Comparison of ENCODE assay signal across 30 cellular contexts in genomic region chr2:160194351-160194750, GRCh38. TPM values are rescaled to one million over a fixed set of nuclear protein-coding genes. Genes with fewer than 3 reads are reported as not detected.
DNase-seq lines count a peak whose midpoint lies in the region; FAIRE-seq and TF ChIP-seq lines count a peak whose summit lies in the region.
"Had no signal": no experiment of that assay in that cellular context is flagged by ENCODE, and none has a peak within 500 bp of the region (broad histone marks: within the 10 kb centered on the region; RNA-seq: fewer than 3 reads in every experiment).

No MANE protein-coding gene starts in this region.

- TF ChIP-seq POLR2A in prostate gland (IDR thresholded peaks at IDR 0.05), result no peak

- peak; percentile 96 for FAIRE-seq in keratinocyte (lab: Jason Lieb, UNC)
- FAIRE-seq: endothelial cell of umbilical vein had no signal

- no peaks in the 10 kb centered on the region for H3K27me3 ChIP-seq in keratinocyte (ENCODE audit: control insufficient read depth, extremely low read depth, insufficient read depth, low read length)
- H3K27me3 ChIP-seq in prostate gland (replicated peaks; ENCODE audit: insufficient read depth), result no peaks in the 10 kb centered on the region

- H3K36me3 Mint-ChIP-seq in endothelial cell (ENCODE audit: low read depth, unreplicated experiment), result no peaks in the 10 kb centered on the region
- H3K36me3 Mint-ChIP-seq in activated CD4-positive, alpha-beta T cell treated with anti-CD3 and anti-CD28 coated beads, Interleukin-2, amount 10 ng/mL, durations not matched to agents 24 days and 14 days (ENCODE audit: low read depth), result no peaks in the 10 kb centered on the region
- H3K36me3 Mint-ChIP-seq: activated naive CD4-positive, alpha-beta T cell treated with anti-CD3 and anti-CD28 coated beads, Interleukin-2, amount 50 U/mL, for 24 hours had no signal

- peak overlapping the region; percentile 50 for H3K4me2 ChIP-seq in keratinocyte (ENCODE audit: control insufficient read depth, extremely low read depth, insufficient read depth, low read depth, low read length)
- H3K4me2 ChIP-seq: SK-N-SH had no signal

- intact Hi-C loops in prostate gland (cut with DNase I), result no loop called here
- intact Hi-C loops in activated CD4-positive, alpha-beta T cell treated with anti-CD3 and anti-CD28 coated beads, Interleukin-2, amount 10 ng/mL, durations not matched to agents 24 days and 14 days (cut with micrococcal nuclease), result no loop called here

- H3K36me3 ChIP-seq in keratinocyte (ENCODE audit: control insufficient read depth in 2 of 2, extremely low read depth in 1 of 2, insufficient read depth in 2 of 2, low read length in 2 of 2), result peaks cover 8 to 36% of the 10 kb centered on the region in 2 experiments
- H3K36me3 ChIP-seq in prostate gland, result no peaks in the 10 kb centered on the region

- DNase-seq in DMS53 (lab: John Stamatoyannopoulos, UW) (peak; percentile 21), DMS53 treated with DMSO at 0.1 percent for 48 hours (lab: John Stamatoyannopoulos, UW; ENCODE audit: unreplicated experiment) (no peak), RPMI7951 (ENCODE audit: low read depth) (peak; percentile 71), keratinocyte (ENCODE audit: low read depth, low spot score) (no peak), GM13976 (ENCODE audit: low spot score) (no peak), prostate gland (ENCODE audit: low spot score) (no peak), endothelial cell (ENCODE audit: low spot score) (no peak)
- DNase-seq in activated CD4-positive, alpha-beta T cell treated with anti-CD3 and anti-CD28 coated beads, Interleukin-2, amount 10 ng/mL, durations not matched to agents 24 days and 14 days, result no peak
- DNase-seq: 8988T; activated CD4-positive, alpha-beta T cell treated with anti-CD3 and anti-CD28 coated beads, Interleukin-2, amount 50 U/mL, for 1 hour; aorta; hippocampal formation; KG1; lower lobe of right lung; NCI-H1048; NCI-H2029; NCI-H446; posterior cingulate gyrus; RPMI8226; SK-N-SH; stimulated activated CD4-positive, alpha-beta T cell treated with anti-CD3 and anti-CD28 coated beads, Interleukin-1b, Interleukin-23, amount 100 ng/mL, for 48 hours had no signal

- no peak overlapping the region for H3K27ac Mint-ChIP-seq in endothelial cell (ENCODE audit: unreplicated experiment)
- no peak overlapping the region for H3K27ac Mint-ChIP-seq in activated CD4-positive, alpha-beta T cell treated with anti-CD3 and anti-CD28 coated beads, Interleukin-2, amount 10 ng/mL, durations not matched to agents 24 days and 14 days
- H3K27ac Mint-ChIP-seq: activated naive CD4-positive, alpha-beta T cell treated with anti-CD3 and anti-CD28 coated beads, Interleukin-2, amount 50 U/mL, for 24 hours had no signal

- H3K4me1 Mint-ChIP-seq in endothelial cell (ENCODE audit: unreplicated experiment), result no peaks in the 10 kb centered on the region
- peaks cover 4% of the 10 kb centered on the region for H3K4me1 Mint-ChIP-seq in activated CD4-positive, alpha-beta T cell treated with anti-CD3 and anti-CD28 coated beads, Interleukin-2, amount 10 ng/mL, durations not matched to agents 24 days and 14 days
- H3K4me1 Mint-ChIP-seq: central memory CD8-positive, alpha-beta T cell; neural crest cell had no signal

- no peaks in the 10 kb centered on the region for H4K20me1 ChIP-seq in keratinocyte (ENCODE audit: control insufficient read depth, extremely low read depth, insufficient read depth, low read length)

- H2AFZ ChIP-seq in keratinocyte (ENCODE audit: control insufficient read depth, low read length), result no peak overlapping the region

- peak overlapping the region; percentile 8 for H3K9ac ChIP-seq in keratinocyte (ENCODE audit: control insufficient read depth, extremely low read depth, insufficient read depth, low read length)
- H3K9ac ChIP-seq: SK-N-SH had no signal

- H3K27me3 Mint-ChIP-seq in endothelial cell (ENCODE audit: unreplicated experiment), result no peaks in the 10 kb centered on the region
- peaks cover 9% of the 10 kb centered on the region for H3K27me3 Mint-ChIP-seq in activated CD4-positive, alpha-beta T cell treated with anti-CD3 and anti-CD28 coated beads, Interleukin-2, amount 10 ng/mL, durations not matched to agents 24 days and 14 days
- H3K27me3 Mint-ChIP-seq: activated naive CD4-positive, alpha-beta T cell treated with anti-CD3 and anti-CD28 coated beads, Interleukin-2, amount 50 U/mL, for 24 hours; central memory CD8-positive, alpha-beta T cell had no signal

- H3K9me3 Mint-ChIP-seq in endothelial cell (ENCODE audit: unreplicated experiment), result no peaks in the 10 kb centered on the region
- no peaks in the 10 kb centered on the region for H3K9me3 Mint-ChIP-seq in activated CD4-positive, alpha-beta T cell treated with anti-CD3 and anti-CD28 coated beads, Interleukin-2, amount 10 ng/mL, durations not matched to agents 24 days and 14 days
- H3K9me3 Mint-ChIP-seq: activated naive CD4-positive, alpha-beta T cell treated with anti-CD3 and anti-CD28 coated beads, Interleukin-2, amount 50 U/mL, for 24 hours; central memory CD8-positive, alpha-beta T cell; neural crest cell had no signal

- H3K9me3 ChIP-seq in keratinocyte (ENCODE audit: control insufficient read depth, low read depth, low read length) (no peaks in the 10 kb centered on the region), prostate gland (no peaks in the 10 kb centered on the region)
- H3K9me3 ChIP-seq: lower lobe of right lung, SK-N-SH had no signal

- no peak overlapping the region for H3K4me3 Mint-ChIP-seq in endothelial cell (ENCODE audit: unreplicated experiment)
- no peak overlapping the region for H3K4me3 Mint-ChIP-seq in activated CD4-positive, alpha-beta T cell treated with anti-CD3 and anti-CD28 coated beads, Interleukin-2, amount 10 ng/mL, durations not matched to agents 24 days and 14 days
- H3K4me3 Mint-ChIP-seq: activated naive CD4-positive, alpha-beta T cell treated with anti-CD3 and anti-CD28 coated beads, Interleukin-2, amount 50 U/mL, for 24 hours; central memory CD8-positive, alpha-beta T cell; neural crest cell had no signal

- H3K9me1 ChIP-seq in keratinocyte (ENCODE audit: control insufficient read depth, extremely low read depth, insufficient read depth, low read length), result no peaks in the 10 kb centered on the region

- TF ChIP-seq CTCF in keratinocyte (optimal IDR thresholded peaks at IDR 0.05 in 1 of 3, IDR thresholded peaks at IDR 0.05 in 1 of 3, conservative IDR thresholded peaks at IDR 0.05 in 1 of 3; ENCODE audit: extremely low read depth in 1 of 3, insufficient read depth in 2 of 3, low read length in 3 of 3), result no peak
- TF ChIP-seq CTCF in GM13976 (IDR thresholded peaks at IDR 0.05; ENCODE audit: borderline replicate concordance, control extremely low read depth, extremely low read depth, insufficient read depth, missing control alignments), result no peak
- no peak for TF ChIP-seq CTCF in prostate gland (IDR thresholded peaks at IDR 0.05)
- TF ChIP-seq CTCF in endothelial cell (IDR thresholded peaks at IDR 0.05; ENCODE audit: unreplicated experiment), result no peak

- H3K4me3 ChIP-seq in keratinocyte (ENCODE audit: control insufficient read depth in 2 of 3, extremely low read depth in 1 of 3, insufficient read depth in 2 of 3, low read depth in 1 of 3, low read length in 3 of 3) (no peak overlapping the region), prostate gland (no peak overlapping the region)

- 92% methylated on average over 2 of the region's 2 CpGs for WGBS in prostate gland

- peak overlapping the region; percentile 56 for H3K27ac ChIP-seq in keratinocyte (ENCODE audit: control insufficient read depth, insufficient read depth, low read length)
- no peak overlapping the region for H3K27ac ChIP-seq in prostate gland
- H3K27ac ChIP-seq: lower lobe of right lung, VCaP had no signal

- H3K4me1 ChIP-seq in keratinocyte (ENCODE audit: control insufficient read depth, extremely low read depth, insufficient read depth, low read length) (peaks cover 45% of the 10 kb centered on the region), prostate gland (replicated peaks) (no peaks in the 10 kb centered on the region)
- H3K4me1 ChIP-seq: lower lobe of right lung had no signal

- in situ Hi-C loops in GM13976 (cut with MboI; ENCODE audit: low sequenced_read_pairs, unreplicated experiment), result no loop called here

- peaks cover 85% of the 10 kb centered on the region for H3K79me2 ChIP-seq in keratinocyte (ENCODE audit: control insufficient read depth, insufficient read depth, low read length)

- dilution Hi-C loops in keratinocyte (cut with MboI; ENCODE audit: extremely low pct_ligation_motif_present, low sequenced_read_pairs), result no loop called here

RNA-seq across cellular contexts. Expression of gene ITGB6, which starts 5.7 kb away (rescaled TPM):
- total RNA-seq in RPMI7951 (2014; rRNA removed; shearing (Covaris generic)), result 0.10 and 0.36 TPM in 2 replicates
- polyA plus RNA-seq in keratinocyte, result 174 to 197 TPM (median 183 TPM) in 3 replicates
- 7.3 TPM for polyA plus RNA-seq in keratinocyte (2011; ENCODE audit: low read depth)
- polyA plus RNA-seq in keratinocyte (2011; cell fraction: cytosol; rRNA removed), result 39.0 and 68.3 TPM in 2 replicates
- 324 and 400 TPM in 2 replicates for polyA plus RNA-seq in keratinocyte (2011; cell fraction: nucleus; rRNA removed)
- 15.1 and 117 TPM in 2 replicates for polyA plus RNA-seq in keratinocyte (2012; ENCODE audit: low replicate concordance)
- polyA minus RNA-seq in keratinocyte, result 102 to 255 TPM (median 248 TPM) in 3 replicates
- polyA minus RNA-seq in keratinocyte (2011; cell fraction: cytosol; rRNA and poly(A)+ RNA removed), result 108 TPM
- 418 and 705 TPM in 2 replicates for polyA minus RNA-seq in keratinocyte (2011; cell fraction: nucleus; rRNA and poly(A)+ RNA removed)
- 10 to 100 TPM in 1 of 2 donors, 1 to 10 TPM in 1; 7.3 to 12.3 TPM for total RNA-seq in prostate gland
- not detected for total RNA-seq in endothelial cell (ENCODE audit: unreplicated experiment)
- total RNA-seq in activated CD4-positive, alpha-beta T cell treated with anti-CD3 and anti-CD28 coated beads, Interleukin-2, amount 10 ng/mL, durations not matched to agents 24 days and 14 days, result not detected in 2 replicates
- total RNA-seq: dermis microvascular lymphatic vessel endothelial cell; endothelial cell of umbilical vein; fibroblast of villous mesenchyme; neural crest cell; T-helper 2 cell treated with Interferon-gamma antibody and Interleukin-4, amounts not matched to agents 100 ng/mL and 5 ng/mL, for 36 hours; temporal lobe had no signal

Comparison
In these comparisons a context has a peak if more than half of its experiments do, and no peak if none do; other contexts are left out.
1. DNase-seq: peak in DMS53 (single experiment) and RPMI7951 (single experiment); none in DMS53 treated with DMSO at 0.1 percent for 48 hours (single experiment), keratinocyte (single experiment), GM13976 (single experiment), prostate gland (single experiment), endothelial cell (single experiment) and activated CD4-positive, alpha-beta T cell treated with anti-CD3 and anti-CD28 coated beads, Interleukin-2, amount 10 ng/mL, durations not matched to agents 24 days and 14 days (single experiment).